8 cellular contexts compared by ENCODE assay signal in genomic region chr1:11098931-11099309, GRCh38. TPM values are rescaled to one million over a fixed set of nuclear protein-coding genes. Genes with fewer than 3 reads are reported as not detected.
DNase-seq lines count a peak whose midpoint lies in the region; ATAC-seq lines count a peak whose summit lies in the region.

No MANE protein-coding gene starts in this region.

- H3K27ac Mint-ChIP-seq in T-helper 2 cell treated with Interferon-gamma antibody and Interleukin-4, amounts not matched to agents 5 μg/mL and 100 μg/mL, for 36 hours, result peak overlapping the region; percentile 95
- H3K27ac Mint-ChIP-seq in activated T-helper 17 cell treated with anti-CD3 and anti-CD28 coated beads, Interleukin-2, amount 50 U/mL, for 72 hours, result peak overlapping the region; percentile 96

- H3K9me3 Mint-ChIP-seq in T-helper 2 cell treated with Interferon-gamma antibody and Interleukin-4, amounts not matched to agents 5 μg/mL and 100 μg/mL, for 36 hours, result no peaks in the 10 kb centered on the region
- no peaks in the 10 kb centered on the region for H3K9me3 Mint-ChIP-seq in activated T-helper 17 cell treated with anti-CD3 and anti-CD28 coated beads, Interleukin-2, amount 50 U/mL, for 72 hours

- peak overlapping the region; percentile 86 for H3K4me3 ChIP-seq in iPS-20b (ENCODE audit: low read length)
- H3K4me3 ChIP-seq in subcutaneous abdominal adipose tissue (ENCODE audit: low read depth in 1 of 5, low read length in 5 of 5), result peak overlapping the region; percentile 83 to 99 (median 97)

- H3K4me1 ChIP-seq in iPS-20b (ENCODE audit: insufficient read depth, low read length) (peaks cover 8% of the 10 kb centered on the region; the same call in 1 of the 2 replicates), subcutaneous abdominal adipose tissue (ENCODE audit: control insufficient read depth in 5 of 5, insufficient read depth in 5 of 5, low read length in 5 of 5) (peaks cover 0 to 20% (median 15%) of the 10 kb centered on the region in 5 donors)

- H3K4me3 Mint-ChIP-seq in T-helper 2 cell treated with Interferon-gamma antibody and Interleukin-4, amounts not matched to agents 5 μg/mL and 100 μg/mL, for 36 hours, result peak overlapping the region; percentile 93
- H3K4me3 Mint-ChIP-seq in activated T-helper 17 cell treated with anti-CD3 and anti-CD28 coated beads, Interleukin-2, amount 50 U/mL, for 72 hours, result peak overlapping the region; percentile 96

- H3K36me3 Mint-ChIP-seq in T-helper 2 cell treated with Interferon-gamma antibody and Interleukin-4, amounts not matched to agents 5 μg/mL and 100 μg/mL, for 36 hours (ENCODE audit: low read depth), result peaks cover 14% of the 10 kb centered on the region
- peaks cover 58% of the 10 kb centered on the region for H3K36me3 Mint-ChIP-seq in activated T-helper 17 cell treated with anti-CD3 and anti-CD28 coated beads, Interleukin-2, amount 50 U/mL, for 72 hours (ENCODE audit: low read depth)

- peaks cover 42% of the 10 kb centered on the region for H3K36me3 ChIP-seq in iPS-20b (ENCODE audit: insufficient read depth, low read depth, low read length)
- H3K36me3 ChIP-seq in subcutaneous abdominal adipose tissue (ENCODE audit: control insufficient read depth in 5 of 5, insufficient read depth in 5 of 5, low read length in 5 of 5), result peaks cover 3 to 31% (median 20%) of the 10 kb centered on the region in 5 donors

- H3K4me1 Mint-ChIP-seq in T-helper 2 cell treated with Interferon-gamma antibody and Interleukin-4, amounts not matched to agents 5 μg/mL and 100 μg/mL, for 36 hours (ENCODE audit: low read depth), result peaks cover 10% of the 10 kb centered on the region
- peaks cover 6% of the 10 kb centered on the region for H3K4me1 Mint-ChIP-seq in activated T-helper 17 cell treated with anti-CD3 and anti-CD28 coated beads, Interleukin-2, amount 50 U/mL, for 72 hours

- ATAC-seq in activated T-helper 17 cell treated with anti-CD3 and anti-CD28 coated beads, Interleukin-2, amount 50 U/mL, for 72 hours (replicated peaks), result no peak
- no peak for ATAC-seq in HG02623 (IDR thresholded peaks at IDR 0.05; ENCODE audit: unreplicated experiment)

- no peak for DNase-seq in T-helper 2 cell treated with Interferon-gamma antibody and Interleukin-4, amounts not matched to agents 5 μg/mL and 100 μg/mL, for 36 hours (ENCODE audit: low spot score)
- DNase-seq in T-helper 2 cell, result no peak
- no peak for DNase-seq in AG08396 (ENCODE audit: low spot score)
- no peak for DNase-seq in cerebellum (ENCODE audit: low spot score)

- peak overlapping the region; percentile 73 for H3K27ac ChIP-seq in iPS-20b (ENCODE audit: low read length)
- peak overlapping the region; percentile 79 for H3K27ac ChIP-seq in subcutaneous abdominal adipose tissue (ENCODE audit: low read depth, low read length)

- peak overlapping the region; percentile 97 for H3K9ac ChIP-seq in iPS-20b (ENCODE audit: low read depth, low read length)
- peak overlapping the region; percentile 81 to 99 (median 97) for H3K9ac ChIP-seq in subcutaneous abdominal adipose tissue (ENCODE audit: low read length in 5 of 5)

- H3K27me3 Mint-ChIP-seq in T-helper 2 cell treated with Interferon-gamma antibody and Interleukin-4, amounts not matched to agents 5 μg/mL and 100 μg/mL, for 36 hours (ENCODE audit: low read depth), result no peaks in the 10 kb centered on the region
- H3K27me3 Mint-ChIP-seq in activated T-helper 17 cell treated with anti-CD3 and anti-CD28 coated beads, Interleukin-2, amount 50 U/mL, for 72 hours, result no peaks in the 10 kb centered on the region

- H3K9me3 ChIP-seq in iPS-20b (ENCODE audit: insufficient read depth, low read depth, low read length) (no peaks in the 10 kb centered on the region), subcutaneous abdominal adipose tissue (ENCODE audit: control insufficient read depth in 5 of 5, low read length in 5 of 5) (no peaks in the 10 kb centered on the region)

- no peaks in the 10 kb centered on the region for H3K27me3 ChIP-seq in iPS-20b (ENCODE audit: insufficient read depth, low read length)
- H3K27me3 ChIP-seq in subcutaneous abdominal adipose tissue (ENCODE audit: control insufficient read depth in 5 of 5, insufficient read depth in 4 of 5, low read length in 5 of 5), result no peaks in the 10 kb centered on the region

RNA-seq across cellular contexts. Expression of gene EXOSC10, which starts 0.7 kb away (rescaled TPM):
- 100 to 1,000 TPM in 1 of 2 donors, 10 to 100 TPM in 1; 69.0 to 102 TPM for total RNA-seq in activated T-helper 17 cell treated with anti-CD3 and anti-CD28 coated beads, Interleukin-2, amount 50 U/mL, for 72 hours
- 54.3 TPM for total RNA-seq in cerebellum

RNA-seq across cellular contexts. Expression of gene SRM, which starts 39.1 kb away (rescaled TPM):
- 100 to 1,000 TPM in 1 of 2 donors, 10 to 100 TPM in 1; 83.9 to 225 TPM for total RNA-seq in activated T-helper 17 cell treated with anti-CD3 and anti-CD28 coated beads, Interleukin-2, amount 50 U/mL, for 72 hours
- total RNA-seq in cerebellum, result 10.7 TPM

RNA-seq across cellular contexts. Expression of gene MASP2, which starts 51.9 kb away (rescaled TPM):
- total RNA-seq in activated T-helper 17 cell treated with anti-CD3 and anti-CD28 coated beads, Interleukin-2, amount 50 U/mL, for 72 hours, result under 1 TPM in 1 of 2 donors, not detected in 1; 0.43 TPM
- total RNA-seq in cerebellum, result 0.18 TPM
